23 cellular contexts compared by ENCODE assay signal in genomic region chr2:12299431-12299830, GRCh38.
"Had no signal": no experiment of that assay in that cellular context is flagged by ENCODE, and none has a peak within 500 bp of the region (broad histone marks: within the 10 kb centered on the region; RNA-seq: fewer than 3 reads in every experiment).

No MANE protein-coding gene starts in this region.

- H3K36me3 ChIP-seq: esophagus muscularis mucosa, gastroesophageal sphincter, heart left ventricle, left lung, lower lobe of right lung had no signal

- H3K4me3 ChIP-seq: coronary artery, dorsolateral prefrontal cortex, esophagus muscularis mucosa, gastroesophageal sphincter, heart left ventricle, hepatocyte, left lung, lower lobe of right lung had no signal

- H3K4me1 ChIP-seq: left lung had no signal

- FAIRE-seq: colon, endometrium, frontal cortex had no signal

- H3K27ac ChIP-seq: coronary artery, dorsolateral prefrontal cortex, foreskin keratinocyte, heart left ventricle, hepatocyte, lower lobe of right lung had no signal

- H3K27me3 ChIP-seq: dorsolateral prefrontal cortex, esophagus muscularis mucosa, foreskin keratinocyte, gastroesophageal sphincter, heart left ventricle, hepatocyte, left lung had no signal

- ATAC-seq: gastroesophageal sphincter; heart left ventricle; left cardiac atrium; left ventricle myocardium superior; naive thymus-derived CD4-positive, alpha-beta T cell had no signal

- H2AFZ ChIP-seq: hepatocyte had no signal

- H3K4me3 Mint-ChIP-seq: immature natural killer cell; naive thymus-derived CD4-positive, alpha-beta T cell had no signal

- H3K4me2 ChIP-seq: hepatocyte had no signal

- H3K27ac Mint-ChIP-seq: immature natural killer cell; naive thymus-derived CD4-positive, alpha-beta T cell had no signal

- H3K9me3 Mint-ChIP-seq: immature natural killer cell had no signal

- H3K9me3 ChIP-seq: esophagus muscularis mucosa, gastroesophageal sphincter, heart left ventricle, left lung, lower lobe of right lung had no signal

- DNase-seq: dermis blood vessel endothelial cell; dorsolateral prefrontal cortex; effector CD4-positive, alpha-beta T cell; effector memory CD4-positive, alpha-beta T cell; heart left ventricle; hypothalamus; immature natural killer cell; islet precursor cell; left cardiac atrium; left lung; left ventricle myocardium superior; lower lobe of right lung; mesendoderm; midbrain; naive thymus-derived CD4-positive, alpha-beta T cell had no signal

- H3K79me2 ChIP-seq: hepatocyte had no signal
